ENCODE assay signal across 1 cellular context in genomic region chr1:9332513-9333143, GRCh38.
TF ChIP-seq lines count a peak whose summit lies in the region.

No MANE protein-coding gene starts in this region.

TF ChIP-seq in HepG2, 621 proteins besides CTCF, POLR2A, EP300 and RAD21:
- TF ChIP-seq, protein P1, sequence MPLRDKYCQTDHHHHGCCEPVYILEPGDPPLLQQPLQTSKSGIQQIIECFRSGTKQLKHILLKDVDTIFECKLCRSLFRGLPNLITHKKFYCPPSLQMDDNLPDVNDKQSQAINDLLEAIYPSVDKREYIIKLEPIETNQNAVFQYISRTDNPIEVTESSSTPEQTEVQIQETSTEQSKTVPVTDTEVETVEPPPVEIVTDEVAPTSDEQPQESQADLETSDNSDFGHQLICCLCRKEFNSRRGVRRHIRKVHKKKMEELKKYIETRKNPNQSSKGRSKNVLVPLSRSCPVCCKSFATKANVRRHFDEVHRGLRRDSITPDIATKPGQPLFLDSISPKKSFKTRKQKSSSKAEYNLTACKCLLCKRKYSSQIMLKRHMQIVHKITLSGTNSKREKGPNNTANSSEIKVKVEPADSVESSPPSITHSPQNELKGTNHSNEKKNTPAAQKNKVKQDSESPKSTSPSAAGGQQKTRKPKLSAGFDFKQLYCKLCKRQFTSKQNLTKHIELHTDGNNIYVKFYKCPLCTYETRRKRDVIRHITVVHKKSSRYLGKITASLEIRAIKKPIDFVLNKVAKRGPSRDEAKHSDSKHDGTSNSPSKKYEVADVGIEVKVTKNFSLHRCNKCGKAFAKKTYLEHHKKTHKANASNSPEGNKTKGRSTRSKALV (CRISPR knock-in tag; IDR thresholded peaks at IDR 0.05) = no peak
- TF ChIP-seq ZNF777 (CRISPR knock-in tag; IDR thresholded peaks at IDR 0.05) = no peak
- TF ChIP-seq, protein P2, sequence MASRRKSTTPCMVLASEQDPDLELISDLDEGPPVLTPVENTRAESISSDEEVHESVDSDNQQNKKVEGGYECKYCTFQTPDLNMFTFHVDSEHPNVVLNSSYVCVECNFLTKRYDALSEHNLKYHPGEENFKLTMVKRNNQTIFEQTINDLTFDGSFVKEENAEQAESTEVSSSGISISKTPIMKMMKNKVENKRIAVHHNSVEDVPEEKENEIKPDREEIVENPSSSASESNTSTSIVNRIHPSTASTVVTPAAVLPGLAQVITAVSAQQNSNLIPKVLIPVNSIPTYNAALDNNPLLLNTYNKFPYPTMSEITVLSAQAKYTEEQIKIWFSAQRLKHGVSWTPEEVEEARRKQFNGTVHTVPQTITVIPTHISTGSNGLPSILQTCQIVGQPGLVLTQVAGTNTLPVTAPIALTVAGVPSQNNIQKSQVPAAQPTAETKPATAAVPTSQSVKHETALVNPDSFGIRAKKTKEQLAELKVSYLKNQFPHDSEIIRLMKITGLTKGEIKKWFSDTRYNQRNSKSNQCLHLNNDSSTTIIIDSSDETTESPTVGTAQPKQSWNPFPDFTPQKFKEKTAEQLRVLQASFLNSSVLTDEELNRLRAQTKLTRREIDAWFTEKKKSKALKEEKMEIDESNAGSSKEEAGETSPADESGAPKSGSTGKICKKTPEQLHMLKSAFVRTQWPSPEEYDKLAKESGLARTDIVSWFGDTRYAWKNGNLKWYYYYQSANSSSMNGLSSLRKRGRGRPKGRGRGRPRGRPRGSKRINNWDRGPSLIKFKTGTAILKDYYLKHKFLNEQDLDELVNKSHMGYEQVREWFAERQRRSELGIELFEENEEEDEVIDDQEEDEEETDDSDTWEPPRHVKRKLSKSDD (CRISPR knock-in tag; IDR thresholded peaks at IDR 0.05; ENCODE audit: low read depth) = no peak
- no peak for TF ChIP-seq PHF20 (CRISPR knock-in tag; IDR thresholded peaks at IDR 0.05)
- no peak for TF ChIP-seq ONECUT2 (CRISPR knock-in tag; IDR thresholded peaks at IDR 0.05)
- no peak for TF ChIP-seq ZSCAN12 (CRISPR knock-in tag; IDR thresholded peaks at IDR 0.05)
- no peak for TF ChIP-seq ZNF33A (CRISPR knock-in tag; IDR thresholded peaks at IDR 0.05; ENCODE audit: borderline replicate concordance)
